15 cellular contexts compared by ENCODE assay signal in genomic region chr2:191870744-191871143, GRCh38. TPM values are rescaled to one million over a fixed set of nuclear protein-coding genes. Genes with fewer than 3 reads are reported as not detected.
A peak's percentile ranks its signal among the peaks of the same experiment; 100 is the strongest.
DNase-seq lines count a peak whose midpoint lies in the region; ATAC-seq, FAIRE-seq and TF ChIP-seq lines count a peak whose summit lies in the region.
"Had no signal": no experiment of that assay in that cellular context is flagged by ENCODE, and none has a peak within 500 bp of the region (broad histone marks: within the 10 kb centered on the region; RNA-seq: fewer than 3 reads in every experiment).

No MANE protein-coding gene starts in this region.

- H2AFZ ChIP-seq in K562 (ENCODE audit: low read depth, low read length) (no peak overlapping the region), keratinocyte (ENCODE audit: control insufficient read depth, low read length) (no peak overlapping the region)

- peak; percentile 21 for DNase-seq in NCI-H146 (lab: John Stamatoyannopoulos, UW)
- DNase-seq in NCI-H146 treated with DMSO at 0.1 percent for 48 hours (lab: John Stamatoyannopoulos, UW; ENCODE audit: unreplicated experiment): no peak
- no peak for DNase-seq in LNCaP clone FGC (ENCODE audit: low read depth)
- no peak for DNase-seq in K562 (ENCODE audit: extremely low read depth in 1 of 4, low spot score in 3 of 4)
- no peak for DNase-seq in keratinocyte (ENCODE audit: low read depth, low spot score)
- DNase-seq in cardiac septum (ENCODE audit: low spot score): no peak
- DNase-seq: activated CD4-positive, alpha-beta T cell treated with anti-CD3 and anti-CD28 coated beads for 48 hours; activated T-cell treated with anti-CD3 and anti-CD28 coated beads, Interleukin-2, amount 50 U/mL, for 24 hours; kidney; NCI-H1436; T-cell had no signal

- no TSS peak for BruUV-seq in K562 (replicated peaks; lab: Mats Ljungman, UMichigan)

- no peaks in the 10 kb centered on the region for H3K27me3 ChIP-seq in K562 (ENCODE audit: control insufficient read depth in 2 of 2, insufficient read depth in 2 of 2, low read length in 2 of 2)
- H3K27me3 ChIP-seq in keratinocyte (ENCODE audit: control insufficient read depth, extremely low read depth, insufficient read depth, low read length): no peaks in the 10 kb centered on the region

- H3K4me2 ChIP-seq in K562 (ENCODE audit: insufficient read depth, low read length) (no peak overlapping the region), keratinocyte (ENCODE audit: control insufficient read depth, extremely low read depth, insufficient read depth, low read depth, low read length) (no peak overlapping the region)

- POLR2A ChIA-PET in K562 (lab: Yijun Ruan, JAX): interaction anchor here (1.1 kb wide), 1 partner anchor 24 kb away, joined by 3 read pairs; the partner anchor contains the start of gene CAVIN2

- H3K9ac ChIP-seq in K562 (ENCODE audit: insufficient read depth in 1 of 2, low read depth in 2 of 2, low read length in 2 of 2): no peak overlapping the region
- no peak overlapping the region for H3K9ac ChIP-seq in keratinocyte (ENCODE audit: control insufficient read depth, extremely low read depth, insufficient read depth, low read length)

- intact Hi-C loops in K562 (cut with micrococcal nuclease): no loop called here
- intact Hi-C loops in cardiac septum (cut with DNase I): no loop called here

- in situ Hi-C loops in K562 (cut with MboI): no loop called here

- CTCF ChIA-PET in K562 (lab: Yijun Ruan, JAX; ENCODE audit: low intra/inter-chr PET ratio): no interaction called here

- H3K9me1 ChIP-seq in K562 (ENCODE audit: control insufficient read depth, insufficient read depth, low read length) (no peaks in the 10 kb centered on the region), keratinocyte (ENCODE audit: control insufficient read depth, extremely low read depth, insufficient read depth, low read length) (no peaks in the 10 kb centered on the region)

- TF ChIP-seq RAD21 in K562 (CRISPR knock-in tag; conservative IDR thresholded peaks at IDR 0.05 in 1 of 2, IDR thresholded peaks at IDR 0.05 in 1 of 2): no peak

- FAIRE-seq in K562 (lab: Jason Lieb, UNC) (no peak), keratinocyte (lab: Jason Lieb, UNC) (no peak)
- FAIRE-seq: A204.1, HepG2, kidney had no signal

- ATAC-seq in K562 (no peak), HG02588 (IDR thresholded peaks at IDR 0.05; ENCODE audit: unreplicated experiment) (no peak), HG03108 (IDR thresholded peaks at IDR 0.05; ENCODE audit: unreplicated experiment) (no peak)
- ATAC-seq: HepG2, T-cell had no signal

- TF ChIP-seq EP300 in K562 (IDR thresholded peaks at IDR 0.05; ENCODE audit: low read length): no peak

- H3K4me1 ChIP-seq in K562 (replicated peaks in 1 of 2; ENCODE audit: control insufficient read depth in 2 of 2, insufficient read depth in 2 of 2, low read length in 2 of 2): peaks cover 5 to 20% of the 10 kb centered on the region in 2 experiments; a peak in 4 of 5 replicates
- H3K4me1 ChIP-seq in keratinocyte (ENCODE audit: control insufficient read depth, extremely low read depth, insufficient read depth, low read length): peaks cover 18% of the 10 kb centered on the region

- H3K27ac ChIP-seq in K562 (ENCODE audit: extremely low read depth, low read depth, low read length) (no peak overlapping the region), keratinocyte (ENCODE audit: control insufficient read depth, insufficient read depth, low read length) (no peak overlapping the region)

- H3K9me3 ChIP-seq in K562 (replicated peaks; ENCODE audit: control insufficient read depth, insufficient read depth, low read depth, low read length) (no peaks in the 10 kb centered on the region), keratinocyte (ENCODE audit: control insufficient read depth, low read depth, low read length) (no peaks in the 10 kb centered on the region)

- dilution Hi-C loops in keratinocyte (cut with MboI; ENCODE audit: extremely low pct_ligation_motif_present, low sequenced_read_pairs): no loop called here

- H4K20me1 ChIP-seq in K562 (replicated peaks; ENCODE audit: control insufficient read depth, insufficient read depth, low read length): no peaks in the 10 kb centered on the region
- H4K20me1 ChIP-seq in keratinocyte (ENCODE audit: control insufficient read depth, extremely low read depth, insufficient read depth, low read length): no peaks in the 10 kb centered on the region

- peaks cover 5% of the 10 kb centered on the region; the same call in 1 of the 3 replicates for H3K36me3 ChIP-seq in K562 (ENCODE audit: control insufficient read depth, insufficient read depth, low read length)
- no peaks in the 10 kb centered on the region for H3K36me3 ChIP-seq in keratinocyte (ENCODE audit: control insufficient read depth in 2 of 2, extremely low read depth in 1 of 2, insufficient read depth in 2 of 2, low read length in 2 of 2)

- TF ChIP-seq CTCF in LNCaP clone FGC (IDR thresholded peaks at IDR 0.05; ENCODE audit: control insufficient read depth, extremely low read depth, insufficient read depth) (0 out of 2 replicates have a peak, but pooled peaks have one; percentile 2), K562 (IDR thresholded peaks at IDR 0.05 in 2 of 3, conservative IDR thresholded peaks at IDR 0.05 in 1 of 3; ENCODE audit: insufficient read depth in 2 of 3, low read depth in 1 of 3, low read length in 3 of 3) (peak in 2 of 3 experiments; percentile 11 to 25; a peak in 1 of 6 replicates), keratinocyte (optimal IDR thresholded peaks at IDR 0.05 in 1 of 3, IDR thresholded peaks at IDR 0.05 in 1 of 3, conservative IDR thresholded peaks at IDR 0.05 in 1 of 3; ENCODE audit: extremely low read depth in 1 of 3, insufficient read depth in 2 of 3, low read length in 3 of 3) (peak; percentile 37 to 47 (median 44))

- TF ChIP-seq POLR2A in K562 (conservative IDR thresholded peaks at IDR 0.05): no peak

- H3K4me3 ChIP-seq in LNCaP clone FGC (ENCODE audit: low read depth, low read length) (no peak overlapping the region), K562 (no peak overlapping the region), keratinocyte (ENCODE audit: control insufficient read depth in 2 of 3, extremely low read depth in 1 of 3, insufficient read depth in 2 of 3, low read depth in 1 of 3, low read length in 3 of 3) (no peak overlapping the region)

- peaks cover 17% of the 10 kb centered on the region; the same call in 1 of the 3 replicates for H3K79me2 ChIP-seq in K562 (ENCODE audit: control insufficient read depth, insufficient read depth, low read length)
- no peaks in the 10 kb centered on the region for H3K79me2 ChIP-seq in keratinocyte (ENCODE audit: control insufficient read depth, insufficient read depth, low read length)

TF ChIP-seq in K562, 482 proteins besides CTCF, POLR2A, EP300 and RAD21:
- TF ChIP-seq SAFB2 (IDR thresholded peaks at IDR 0.05; ENCODE audit: borderline replicate concordance, low read depth, low read length, severe bottlenecking) (no peak), KHSRP (IDR thresholded peaks at IDR 0.05) (no peak)
TF ChIP-seq in K562: peak in this region for 0.

RNA-seq across cellular contexts. Expression of gene CAVIN2, which starts 23.9 kb away (rescaled TPM):
- total RNA-seq in K562 (2011; cell fraction: chromatin; rRNA removed; ENCODE audit: low replicate concordance): 11.7 and 16.8 TPM in 2 replicates
- 12.2 and 13.9 TPM in 2 replicates for total RNA-seq in K562 (2011; cell fraction: nucleolus; rRNA removed)
- total RNA-seq in K562 (2011; cell fraction: nucleoplasm; rRNA removed): 12.6 and 12.7 TPM in 2 replicates
- total RNA-seq in K562 (2014; rRNA removed) (65.1 and 71.8 TPM in 2 replicates), K562 (2014; rRNA removed; fragmentation: Illumina TruSeq; extraction: Trizol) (81.0 and 86.4 TPM in 2 replicates), K562 (2015; rRNA removed; fragmentation: Illumina TruSeq; extraction: Trizol) (87.7 and 92.4 TPM in 2 replicates), K562 (2021) (70.5 and 74.6 TPM in 2 replicates), cardiac septum (145 TPM)
- polyA plus RNA-seq in K562 (2011; rRNA removed) (29.3 and 43.5 TPM in 2 replicates), K562 (2014; fragmentation: Illumina TruSeq; extraction: Trizol) (66.6 and 73.8 TPM in 2 replicates), K562 (2014; fragmentation: Nextera tagmentation; extraction: Ambion mirVana) (10 to 100 TPM; 20.6 to 31.5 TPM), K562 (2014; rRNA removed) (63.4 and 69.0 TPM in 2 replicates), keratinocyte (5.3 to 10.2 TPM (median 9.4 TPM) in 3 replicates)
- polyA plus RNA-seq in K562 (2011; cell fraction: cytosol; rRNA removed): 22.5 and 40.5 TPM in 2 replicates
- polyA plus RNA-seq in K562 (2011; cell fraction: nucleus; rRNA removed): 14.2 and 19.0 TPM in 2 replicates
- 44.5 and 64.1 TPM in 2 replicates for polyA plus RNA-seq in K562 (2012)
- polyA minus RNA-seq in K562 (2011; rRNA and poly(A)+ RNA removed): 31.3 and 39.1 TPM in 2 replicates
- polyA minus RNA-seq in K562 (2011; cell fraction: cytosol; rRNA and poly(A)+ RNA removed): 23.3 and 34.4 TPM in 2 replicates
- 26.5 and 38.9 TPM in 2 replicates for polyA minus RNA-seq in K562 (2011; cell fraction: nucleus; rRNA and poly(A)+ RNA removed)
- 0.90 TPM for polyA plus RNA-seq in keratinocyte (2011; ENCODE audit: low read depth)
- polyA plus RNA-seq in keratinocyte (2011; cell fraction: cytosol; rRNA removed): 5.7 and 5.9 TPM in 2 replicates
- 8.0 and 8.9 TPM in 2 replicates for polyA plus RNA-seq in keratinocyte (2011; cell fraction: nucleus; rRNA removed)
- polyA plus RNA-seq in keratinocyte (2012; ENCODE audit: low replicate concordance): 0.73 and 9.6 TPM in 2 replicates
- polyA minus RNA-seq in keratinocyte: 6.7 to 10.6 TPM (median 6.8 TPM) in 3 replicates
- 7.1 TPM for polyA minus RNA-seq in keratinocyte (2011; cell fraction: cytosol; rRNA and poly(A)+ RNA removed)
- 5.5 and 7.4 TPM in 2 replicates for polyA minus RNA-seq in keratinocyte (2011; cell fraction: nucleus; rRNA and poly(A)+ RNA removed)
